In the genomic region with DNA sequence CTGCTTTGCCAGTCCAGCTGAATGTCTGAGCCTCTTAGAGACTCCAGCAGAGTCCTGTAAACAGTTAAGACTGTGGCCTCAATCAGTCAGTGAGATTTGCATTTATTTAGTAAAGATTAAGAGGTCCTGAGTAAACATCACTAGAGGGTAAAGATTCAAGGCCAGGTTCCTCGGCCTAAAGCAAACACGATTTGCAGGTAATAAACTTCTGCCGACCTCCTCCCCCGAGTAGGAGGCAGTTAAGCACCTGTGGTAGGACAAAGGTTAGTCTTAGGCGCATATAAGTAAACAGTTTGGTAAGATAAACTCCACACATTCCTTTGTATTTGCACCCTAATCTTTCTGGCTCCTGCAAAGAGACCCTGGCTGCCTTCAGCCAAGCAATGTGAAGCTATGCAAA, we compare ENCODE assay signal across 1 cellular context.
TF ChIP-seq lines count a peak whose summit lies in the region.

No MANE protein-coding gene starts in this region.

TF ChIP-seq in HepG2, 621 proteins besides CTCF, POLR2A, EP300 and RAD21 (continued from another document):
- TF ChIP-seq BCLAF1 (IDR thresholded peaks at IDR 0.05) (no peak), ZNF44 (CRISPR knock-in tag; IDR thresholded peaks at IDR 0.05) (no peak), FOXA1 (IDR thresholded peaks at IDR 0.05) (no peak), FOXA1 (CRISPR knock-in tag; IDR thresholded peaks at IDR 0.05) (peak; percentile 8; the same call in 1 of the 2 replicates), KDM6A (CRISPR knock-in tag; IDR thresholded peaks at IDR 0.05; ENCODE audit: low read depth) (peak; percentile 16; the same call in 1 of the 2 replicates), PPARG (CRISPR knock-in tag; conservative IDR thresholded peaks at IDR 0.05) (0 out of 2 replicates have a peak, but pooled peaks have one; percentile 26), MAFF (IDR thresholded peaks at IDR 0.05; ENCODE audit: low read depth, low read length) (no peak), JUN (CRISPR knock-in tag; IDR thresholded peaks at IDR 0.05) (no peak), NCOA2 (CRISPR knock-in tag; IDR thresholded peaks at IDR 0.05) (peak; percentile 45; the same call in 1 of the 2 replicates), HINFP (CRISPR knock-in tag; IDR thresholded peaks at IDR 0.05; ENCODE audit: low read depth) (no peak), ZBTB7A (CRISPR knock-in tag; IDR thresholded peaks at IDR 0.05) (no peak), RXRB (CRISPR knock-in tag; IDR thresholded peaks at IDR 0.05; ENCODE audit: borderline replicate concordance) (no peak), ZNF430 (CRISPR knock-in tag; IDR thresholded peaks at IDR 0.05) (no peak), YEATS4 (CRISPR knock-in tag; IDR thresholded peaks at IDR 0.05; ENCODE audit: borderline replicate concordance) (no peak), JARID2 (CRISPR knock-in tag; IDR thresholded peaks at IDR 0.05; ENCODE audit: insufficient replicate concordance) (no peak), ZNF792 (CRISPR knock-in tag; IDR thresholded peaks at IDR 0.05) (no peak), CHCHD3 (CRISPR knock-in tag; IDR thresholded peaks at IDR 0.05) (no peak), RORA (CRISPR knock-in tag; IDR thresholded peaks at IDR 0.05) (no peak), YY1 (IDR thresholded peaks at IDR 0.05; ENCODE audit: insufficient read depth, insufficient replicate concordance, low read depth, low read length) (no peak), RXRA (CRISPR knock-in tag; IDR thresholded peaks at IDR 0.05) (peak; percentile 66; the same call in 1 of the 2 replicates), ZNF709 (CRISPR knock-in tag; IDR thresholded peaks at IDR 0.05) (no peak), ADNP (CRISPR knock-in tag; IDR thresholded peaks at IDR 0.05) (no peak), SMARCE1 (IDR thresholded peaks at IDR 0.05; ENCODE audit: borderline replicate concordance) (no peak), CBX1 (IDR thresholded peaks at IDR 0.05; ENCODE audit: low read depth) (no peak), SOX6 (IDR thresholded peaks at IDR 0.05) (no peak), SOX6 (CRISPR knock-in tag; IDR thresholded peaks at IDR 0.05) (peak; percentile 13; the same call in 1 of the 2 replicates), HNF4G (IDR thresholded peaks at IDR 0.05; ENCODE audit: borderline replicate concordance, low read depth, low read length) (peak; percentile 54; the same call in 1 of the 2 replicates), HNF4G (CRISPR knock-in tag; IDR thresholded peaks at IDR 0.05; ENCODE audit: borderline replicate concordance, low read depth) (no peak), ZNF510 (CRISPR knock-in tag; IDR thresholded peaks at IDR 0.05; ENCODE audit: low read depth) (no peak), ATF3 (CRISPR knock-in tag; IDR thresholded peaks at IDR 0.05) (no peak), PAWR (CRISPR knock-in tag; IDR thresholded peaks at IDR 0.05; ENCODE audit: borderline replicate concordance) (no peak), PBX2 (CRISPR knock-in tag; IDR thresholded peaks at IDR 0.05) (no peak), SP1 (IDR thresholded peaks at IDR 0.05) (no peak), SP1 (CRISPR knock-in tag; IDR thresholded peaks at IDR 0.05) (no peak), ZBTB7B (CRISPR knock-in tag; IDR thresholded peaks at IDR 0.05) (no peak), RBM22 (optimal IDR thresholded peaks at IDR 0.05; ENCODE audit: low read length) (no peak), SOX13 (IDR thresholded peaks at IDR 0.05) (no peak), SOX13 (CRISPR knock-in tag; conservative IDR thresholded peaks at IDR 0.05 in 1 of 2, IDR thresholded peaks at IDR 0.05 in 1 of 2) (0 out of 4 replicates have a peak, but pooled peaks of 1 of the 2 experiments have one; percentile 9), KDM4B (CRISPR knock-in tag; IDR thresholded peaks at IDR 0.05) (no peak), KDM1A (CRISPR knock-in tag; IDR thresholded peaks at IDR 0.05) (no peak), SP2 (CRISPR knock-in tag; IDR thresholded peaks at IDR 0.05) (no peak), HNF4A (CRISPR knock-in tag; IDR thresholded peaks at IDR 0.05) (peak; percentile 67), ZMYM3 (CRISPR knock-in tag; IDR thresholded peaks at IDR 0.05) (no peak), SRSF1 (optimal IDR thresholded peaks at IDR 0.05; ENCODE audit: low read depth, low read length) (no peak), SUZ12 (IDR thresholded peaks at IDR 0.05; ENCODE audit: low read depth, low read length) (no peak)
- TF ChIP-seq, protein P1, sequence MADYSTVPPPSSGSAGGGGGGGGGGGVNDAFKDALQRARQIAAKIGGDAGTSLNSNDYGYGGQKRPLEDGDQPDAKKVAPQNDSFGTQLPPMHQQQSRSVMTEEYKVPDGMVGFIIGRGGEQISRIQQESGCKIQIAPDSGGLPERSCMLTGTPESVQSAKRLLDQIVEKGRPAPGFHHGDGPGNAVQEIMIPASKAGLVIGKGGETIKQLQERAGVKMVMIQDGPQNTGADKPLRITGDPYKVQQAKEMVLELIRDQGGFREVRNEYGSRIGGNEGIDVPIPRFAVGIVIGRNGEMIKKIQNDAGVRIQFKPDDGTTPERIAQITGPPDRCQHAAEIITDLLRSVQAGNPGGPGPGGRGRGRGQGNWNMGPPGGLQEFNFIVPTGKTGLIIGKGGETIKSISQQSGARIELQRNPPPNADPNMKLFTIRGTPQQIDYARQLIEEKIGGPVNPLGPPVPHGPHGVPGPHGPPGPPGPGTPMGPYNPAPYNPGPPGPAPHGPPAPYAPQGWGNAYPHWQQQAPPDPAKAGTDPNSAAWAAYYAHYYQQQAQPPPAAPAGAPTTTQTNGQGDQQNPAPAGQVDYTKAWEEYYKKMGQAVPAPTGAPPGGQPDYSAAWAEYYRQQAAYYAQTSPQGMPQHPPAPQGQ (CRISPR knock-in tag; IDR thresholded peaks at IDR 0.05; ENCODE audit: borderline replicate concordance) = no peak
- TF ChIP-seq, protein P2, sequence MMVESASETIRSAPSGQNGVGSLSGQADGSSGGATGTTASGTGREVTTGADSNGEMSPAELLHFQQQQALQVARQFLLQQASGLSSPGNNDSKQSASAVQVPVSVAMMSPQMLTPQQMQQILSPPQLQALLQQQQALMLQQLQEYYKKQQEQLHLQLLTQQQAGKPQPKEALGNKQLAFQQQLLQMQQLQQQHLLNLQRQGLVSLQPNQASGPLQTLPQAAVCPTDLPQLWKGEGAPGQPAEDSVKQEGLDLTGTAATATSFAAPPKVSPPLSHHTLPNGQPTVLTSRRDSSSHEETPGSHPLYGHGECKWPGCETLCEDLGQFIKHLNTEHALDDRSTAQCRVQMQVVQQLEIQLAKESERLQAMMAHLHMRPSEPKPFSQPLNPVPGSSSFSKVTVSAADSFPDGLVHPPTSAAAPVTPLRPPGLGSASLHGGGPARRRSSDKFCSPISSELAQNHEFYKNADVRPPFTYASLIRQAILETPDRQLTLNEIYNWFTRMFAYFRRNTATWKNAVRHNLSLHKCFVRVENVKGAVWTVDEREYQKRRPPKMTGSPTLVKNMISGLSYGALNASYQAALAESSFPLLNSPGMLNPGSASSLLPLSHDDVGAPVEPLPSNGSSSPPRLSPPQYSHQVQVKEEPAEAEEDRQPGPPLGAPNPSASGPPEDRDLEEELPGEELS (CRISPR knock-in tag; IDR thresholded peaks at IDR 0.05) = peak; percentile 36; the same call in 1 of the 2 replicates
- TF ChIP-seq, protein P3, sequence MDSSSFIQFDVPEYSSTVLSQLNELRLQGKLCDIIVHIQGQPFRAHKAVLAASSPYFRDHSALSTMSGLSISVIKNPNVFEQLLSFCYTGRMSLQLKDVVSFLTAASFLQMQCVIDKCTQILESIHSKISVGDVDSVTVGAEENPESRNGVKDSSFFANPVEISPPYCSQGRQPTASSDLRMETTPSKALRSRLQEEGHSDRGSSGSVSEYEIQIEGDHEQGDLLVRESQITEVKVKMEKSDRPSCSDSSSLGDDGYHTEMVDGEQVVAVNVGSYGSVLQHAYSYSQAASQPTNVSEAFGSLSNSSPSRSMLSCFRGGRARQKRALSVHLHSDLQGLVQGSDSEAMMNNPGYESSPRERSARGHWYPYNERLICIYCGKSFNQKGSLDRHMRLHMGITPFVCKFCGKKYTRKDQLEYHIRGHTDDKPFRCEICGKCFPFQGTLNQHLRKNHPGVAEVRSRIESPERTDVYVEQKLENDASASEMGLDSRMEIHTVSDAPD (CRISPR knock-in tag; IDR thresholded peaks at IDR 0.05) = peak; percentile 37; the same call in 1 of the 2 replicates
